16 cellular contexts compared by ENCODE assay signal in genomic region chr16:2598133-2598641, GRCh38.
DNase-seq lines count a peak whose midpoint lies in the region; ATAC-seq and TF ChIP-seq lines count a peak whose summit lies in the region.
"Had no signal": no experiment of that assay in that cellular context is flagged by ENCODE, and none has a peak within 500 bp of the region (broad histone marks: within the 10 kb centered on the region; RNA-seq: fewer than 3 reads in every experiment).

No MANE protein-coding gene starts in this region.

- peaks cover 6% of the 10 kb centered on the region for H3K36me3 Mint-ChIP-seq in activated CD8-positive, alpha-beta memory T cell treated with anti-CD3 and anti-CD28 coated beads, Interleukin-2, amount 10 ng/mL, durations not matched to agents 7 days and 5 days

- POLR2A ChIA-PET in A673 (lab: Charles Lee; ENCODE audit: low non-redundant PET), result no interaction called here

- no peak for TF ChIP-seq POLR2A in gastroesophageal sphincter (IDR thresholded peaks at IDR 0.05)

- no peaks in the 10 kb centered on the region for H3K9me3 Mint-ChIP-seq in activated CD8-positive, alpha-beta memory T cell treated with anti-CD3 and anti-CD28 coated beads, Interleukin-2, amount 10 ng/mL, durations not matched to agents 7 days and 5 days (ENCODE audit: low read depth)
- H3K9me3 Mint-ChIP-seq: CD8-positive, alpha-beta memory T cell had no signal

- no peaks in the 10 kb centered on the region for H3K27me3 ChIP-seq in RWPE2 (ENCODE audit: insufficient read depth, poor library complexity, severe bottlenecking)
- H3K27me3 ChIP-seq in skeletal muscle tissue (ENCODE audit: control insufficient read depth in 3 of 3, insufficient read depth in 3 of 3, low read length in 3 of 3), result no peaks in the 10 kb centered on the region
- H3K27me3 ChIP-seq in A673 (replicated peaks; ENCODE audit: insufficient read depth, low read depth, low read length, poor library complexity), result no peaks in the 10 kb centered on the region
- no peaks in the 10 kb centered on the region for H3K27me3 ChIP-seq in gastroesophageal sphincter

- no peak for ATAC-seq in activated CD8-positive, alpha-beta memory T cell treated with anti-CD3 and anti-CD28 coated beads, Interleukin-2, amount 10 ng/mL, durations not matched to agents 7 days and 5 days
- ATAC-seq in RWPE2 (ENCODE audit: low read depth), result no peak
- no peak for ATAC-seq in gastroesophageal sphincter
- ATAC-seq: PC-3 had no signal

- H3K27ac ChIP-seq in RWPE2 (ENCODE audit: poor library complexity, severe bottlenecking) (no peak overlapping the region), skeletal muscle tissue (ENCODE audit: low read depth, low read length) (peak overlapping the region; percentile 52), A673 (ENCODE audit: low read depth, low read length, poor library complexity, severe bottlenecking) (no peak overlapping the region), gastroesophageal sphincter (no peak overlapping the region)

- peaks cover 19% of the 10 kb centered on the region for H3K36me3 ChIP-seq in RWPE2 (ENCODE audit: low read depth)
- peaks cover 22 to 26% (median 25%) of the 10 kb centered on the region in 3 donors for H3K36me3 ChIP-seq in skeletal muscle tissue (ENCODE audit: control insufficient read depth in 3 of 3, insufficient read depth in 3 of 3, low read length in 3 of 3)
- H3K36me3 ChIP-seq in A673 (ENCODE audit: insufficient read depth, low read length, poor library complexity, severe bottlenecking), result peaks cover 10% of the 10 kb centered on the region
- H3K36me3 ChIP-seq in gastroesophageal sphincter, result peaks cover 0 to 66% of the 10 kb centered on the region in 2 donors

- TF ChIP-seq CTCF in RWPE2 (IDR thresholded peaks at IDR 0.05; ENCODE audit: poor library complexity, severe bottlenecking), result no peak
- no peak for TF ChIP-seq CTCF in A673 (conservative IDR thresholded peaks at IDR 0.05; ENCODE audit: low read depth, low read length)
- TF ChIP-seq CTCF in gastroesophageal sphincter (IDR thresholded peaks at IDR 0.05), result no peak

- DNase-seq in activated CD8-positive, alpha-beta memory T cell treated with anti-CD3 and anti-CD28 coated beads, Interleukin-2, amount 10 ng/mL, durations not matched to agents 7 days and 5 days, result peak; percentile 33
- DNase-seq in activated CD8-positive, alpha-beta memory T cell treated with anti-CD3 and anti-CD28 coated beads, Interleukin-2, amount 50 U/mL, for 4 hours, result no peak
- DNase-seq in RWPE2 (ENCODE audit: low spot score) (peak; percentile 57), mesenteric fat pad (ENCODE audit: low spot score) (peak; percentile 73), A673 (ENCODE audit: low spot score) (no peak), SIG-M5 treated with dmso at 0.1 percent for 504 hours (lab: John Stamatoyannopoulos, UW; ENCODE audit: unreplicated experiment) (no peak)
- DNase-seq: 8988T; CD8-positive, alpha-beta memory T cell; DMS79; MV-4-11; NCI-H1417; NCI-H187 treated with DMSO at 0.1 percent for 48 hours; NCI-H69; PC-3 had no signal

- H3K4me3 Mint-ChIP-seq in activated CD8-positive, alpha-beta memory T cell treated with anti-CD3 and anti-CD28 coated beads, Interleukin-2, amount 10 ng/mL, durations not matched to agents 7 days and 5 days, result no peak overlapping the region

- H3K27me3 Mint-ChIP-seq in activated CD8-positive, alpha-beta memory T cell treated with anti-CD3 and anti-CD28 coated beads, Interleukin-2, amount 10 ng/mL, durations not matched to agents 7 days and 5 days, result no peaks in the 10 kb centered on the region
- H3K27me3 Mint-ChIP-seq: CD8-positive, alpha-beta memory T cell had no signal

- intact Hi-C loops in A673 (cut with micrococcal nuclease; ENCODE audit: unreplicated experiment), result no loop called here

- CTCF ChIA-PET in activated CD8-positive, alpha-beta memory T cell treated with anti-CD3 and anti-CD28 coated beads, Interleukin-2, amount 10 ng/mL, durations not matched to agents 7 days and 5 days (lab: Charles Lee), result no interaction called here
- CTCF ChIA-PET in A673 (lab: Charles Lee), result no interaction called here

- no peaks in the 10 kb centered on the region for H3K4me1 ChIP-seq in RWPE2 (ENCODE audit: insufficient read depth, poor library complexity, severe bottlenecking)
- H3K4me1 ChIP-seq in skeletal muscle tissue (ENCODE audit: control insufficient read depth in 3 of 3, insufficient read depth in 3 of 3, low read length in 3 of 3), result peaks cover 39 to 63% (median 59%) of the 10 kb centered on the region in 3 donors
- H3K4me1 ChIP-seq in A673 (ENCODE audit: insufficient read depth, low read length, poor library complexity, severe bottlenecking), result no peaks in the 10 kb centered on the region
- peaks cover 0 to 13% (median 0%) of the 10 kb centered on the region in 3 donors for H3K4me1 ChIP-seq in gastroesophageal sphincter

- TF ChIP-seq EP300 in gastroesophageal sphincter (IDR thresholded peaks at IDR 0.05), result no peak

- H3K4me1 Mint-ChIP-seq in activated CD8-positive, alpha-beta memory T cell treated with anti-CD3 and anti-CD28 coated beads, Interleukin-2, amount 10 ng/mL, durations not matched to agents 7 days and 5 days, result peaks cover 20% of the 10 kb centered on the region

- H3K27ac Mint-ChIP-seq in activated CD8-positive, alpha-beta memory T cell treated with anti-CD3 and anti-CD28 coated beads, Interleukin-2, amount 10 ng/mL, durations not matched to agents 7 days and 5 days, result no peak overlapping the region
- H3K27ac Mint-ChIP-seq: CD8-positive, alpha-beta memory T cell had no signal

- peak overlapping the region in 2 of 3 donors; percentile 23 to 66 for H3K9ac ChIP-seq in skeletal muscle tissue (ENCODE audit: low read depth in 1 of 3, low read length in 3 of 3)

- H3K9me3 ChIP-seq in RWPE2 (ENCODE audit: severe bottlenecking) (no peaks in the 10 kb centered on the region), skeletal muscle tissue (ENCODE audit: control insufficient read depth in 3 of 3, low read length in 3 of 3) (no peaks in the 10 kb centered on the region), A673 (ENCODE audit: low read depth, low read length, poor library complexity, severe bottlenecking) (no peaks in the 10 kb centered on the region), gastroesophageal sphincter (no peaks in the 10 kb centered on the region)

- WGBS in gastroesophageal sphincter (ENCODE audit: low coverage in 1 of 2), 2 donors, result no CpG with 5 or more reads among the region's 21 CpGs

- BruUV-seq in A673 (replicated peaks; lab: Mats Ljungman, UMichigan), result no TSS peak

- H3K4me3 ChIP-seq in RWPE2 (ENCODE audit: severe bottlenecking) (no peak overlapping the region), skeletal muscle tissue (ENCODE audit: low read length in 3 of 3) (no peak overlapping the region), A673 (ENCODE audit: low read depth, low read length, poor library complexity, severe bottlenecking) (no peak overlapping the region), gastroesophageal sphincter (no peak overlapping the region)

Comparison
In these comparisons a context has a peak if more than half of its experiments do, and no peak if none do; other contexts are left out.
1. DNase-seq: peak in activated CD8-positive, alpha-beta memory T cell treated with anti-CD3 and anti-CD28 coated beads, Interleukin-2, amount 10 ng/mL, durations not matched to agents 7 days and 5 days (single experiment), RWPE2 (single experiment) and mesenteric fat pad (single experiment); none in activated CD8-positive, alpha-beta memory T cell treated with anti-CD3 and anti-CD28 coated beads, Interleukin-2, amount 50 U/mL, for 4 hours (single experiment), A673 (single experiment) and SIG-M5 treated with dmso at 0.1 percent for 504 hours (single experiment).